Comparison of ENCODE assay signal across 8 cellular contexts in genomic region chr3:67083277-67083676, GRCh38.
DNase-seq lines count a peak whose midpoint lies in the region; ATAC-seq, FAIRE-seq and TF ChIP-seq lines count a peak whose summit lies in the region.

No MANE protein-coding gene starts in this region.

- H3K9ac ChIP-seq in H9 (ENCODE audit: extremely low read depth, insufficient read length, low read length) (no peak overlapping the region), astrocyte (ENCODE audit: low read length) (no peak overlapping the region)

- no peak overlapping the region for H3K23ac ChIP-seq in H9 (ENCODE audit: insufficient read length, low read depth, low read length)

- H4K20me1 ChIP-seq in H9 (ENCODE audit: control insufficient read depth, insufficient read depth, insufficient read length) (no peaks in the 10 kb centered on the region), astrocyte (ENCODE audit: insufficient read depth, low read length) (no peaks in the 10 kb centered on the region), hepatocyte (ENCODE audit: insufficient read depth, poor library complexity, severe bottlenecking) (no peaks in the 10 kb centered on the region)

- H3K27ac Mint-ChIP-seq in CD8-positive, alpha-beta T cell, result peak overlapping the region; percentile 86
- H3K27ac Mint-ChIP-seq in H9 (peak overlapping the region in 2 of 3 experiments; percentile 6 to 67; a peak in 2 of 7 replicates), astrocyte (ENCODE audit: unreplicated experiment) (no peak overlapping the region)
- H3K27ac Mint-ChIP-seq in stimulated activated effector memory CD8-positive, alpha-beta T cell treated with anti-CD3 and anti-CD28 coated beads, Interleukin-12 subunit alpha, Interleukin-12 subunit beta, amount 100 ng/mL, for 72 hours, result peak overlapping the region; percentile 91

- no peak overlapping the region for H2AK5ac ChIP-seq in H9 (ENCODE audit: insufficient read length, low read length)

- peaks cover 22% of the 10 kb centered on the region for H3K4me1 Mint-ChIP-seq in CD8-positive, alpha-beta T cell (ENCODE audit: low read depth)
- H3K4me1 Mint-ChIP-seq in H9 (no peaks in the 10 kb centered on the region), astrocyte (ENCODE audit: low read depth, unreplicated experiment) (no peaks in the 10 kb centered on the region)
- peaks cover 22% of the 10 kb centered on the region for H3K4me1 Mint-ChIP-seq in stimulated activated effector memory CD8-positive, alpha-beta T cell treated with anti-CD3 and anti-CD28 coated beads, Interleukin-12 subunit alpha, Interleukin-12 subunit beta, amount 100 ng/mL, for 72 hours

- no peak overlapping the region for H2BK12ac ChIP-seq in H9 (ENCODE audit: insufficient read length, low read depth, low read length)

- H2BK20ac ChIP-seq in H9 (ENCODE audit: low read depth, low read length, poor library complexity, severe bottlenecking), result no peak overlapping the region

- no peak overlapping the region for H2BK120ac ChIP-seq in H9 (ENCODE audit: low read depth, low read length, poor library complexity, severe bottlenecking)

- no peak overlapping the region for H3K56ac ChIP-seq in H9 (ENCODE audit: insufficient read length, low read depth, low read length)

- no peak overlapping the region for H2BK15ac ChIP-seq in H9 (ENCODE audit: low read depth, low read length)

- POLR2A ChIA-PET in CD8-positive, alpha-beta T cell (lab: Charles Lee), result no interaction called here

- no peaks in the 10 kb centered on the region for H3K36me3 ChIP-seq in CD8-positive, alpha-beta T cell (ENCODE audit: insufficient read depth, low read length)
- no peaks in the 10 kb centered on the region for H3K36me3 ChIP-seq in astrocyte (ENCODE audit: insufficient read depth, low read length)
- H3K36me3 ChIP-seq in hepatocyte (replicated peaks; ENCODE audit: insufficient read depth, low read depth), result no peaks in the 10 kb centered on the region

- H4K5ac ChIP-seq in H9 (ENCODE audit: insufficient read length, low read depth, low read length), result no peak overlapping the region

- H3K27ac ChIP-seq in CD8-positive, alpha-beta T cell (ENCODE audit: low read depth, low read length), result peak overlapping the region; percentile 16
- no peak overlapping the region for H3K27ac ChIP-seq in H9 (ENCODE audit: insufficient read length, low read depth, low read length)
- no peak overlapping the region for H3K27ac ChIP-seq in astrocyte (ENCODE audit: low read depth, low read length)
- no peak overlapping the region for H3K27ac ChIP-seq in hepatocyte

- no peak overlapping the region for H3K14ac ChIP-seq in H9 (ENCODE audit: insufficient read depth, low read length)

- H3K9me3 ChIP-seq in CD8-positive, alpha-beta T cell (ENCODE audit: low read length), result peaks cover 12% of the 10 kb centered on the region
- H3K9me3 ChIP-seq in H9 (ENCODE audit: control insufficient read depth, low read depth, low read length) (no peaks in the 10 kb centered on the region), astrocyte (ENCODE audit: insufficient read depth, low read depth, low read length) (peaks cover 6% of the 10 kb centered on the region), hepatocyte (ENCODE audit: low read depth) (no peaks in the 10 kb centered on the region)

- H3K27me3 Mint-ChIP-seq in CD8-positive, alpha-beta T cell (ENCODE audit: low read depth), result no peaks in the 10 kb centered on the region
- H3K27me3 Mint-ChIP-seq in H9 (ENCODE audit: low read depth) (no peaks in the 10 kb centered on the region; the same call in 1 of the 2 replicates), astrocyte (ENCODE audit: low read depth, unreplicated experiment) (no peaks in the 10 kb centered on the region)

- H3K9me3 Mint-ChIP-seq in CD8-positive, alpha-beta T cell, result peaks cover 42% of the 10 kb centered on the region
- peaks cover 3 to 5% of the 10 kb centered on the region in 2 experiments; a peak in 3 of 5 replicates for H3K9me3 Mint-ChIP-seq in H9
- H3K9me3 Mint-ChIP-seq in astrocyte (ENCODE audit: unreplicated experiment), result peaks cover 14% of the 10 kb centered on the region
- H3K9me3 Mint-ChIP-seq in stimulated activated effector memory CD8-positive, alpha-beta T cell treated with anti-CD3 and anti-CD28 coated beads, Interleukin-12 subunit alpha, Interleukin-12 subunit beta, amount 100 ng/mL, for 72 hours, result peaks cover 26% of the 10 kb centered on the region

- no peaks in the 10 kb centered on the region for H3K79me2 ChIP-seq in H9 (ENCODE audit: insufficient read depth, low read length)
- H3K79me2 ChIP-seq in astrocyte (ENCODE audit: insufficient read depth, low read length), result no peaks in the 10 kb centered on the region
- no peaks in the 10 kb centered on the region for H3K79me2 ChIP-seq in hepatocyte

- H3K36me3 Mint-ChIP-seq in CD8-positive, alpha-beta T cell, result peaks cover 37% of the 10 kb centered on the region
- H3K36me3 Mint-ChIP-seq in H9 (ENCODE audit: insufficient read depth in 1 of 3, low read depth in 3 of 3) (no peaks in the 10 kb centered on the region; a peak in 1 of 7 replicates), astrocyte (ENCODE audit: low read depth, unreplicated experiment) (peaks cover 8% of the 10 kb centered on the region)
- H3K36me3 Mint-ChIP-seq in stimulated activated effector memory CD8-positive, alpha-beta T cell treated with anti-CD3 and anti-CD28 coated beads, Interleukin-12 subunit alpha, Interleukin-12 subunit beta, amount 100 ng/mL, for 72 hours, result no peaks in the 10 kb centered on the region

- intact Hi-C loops in CD8-positive, alpha-beta T cell (cut with DNase I, micrococcal nuclease), result loop anchor here in 1 of 2 experiments (1.0 kb wide), 1 partner anchor 85 kb away; the partner anchor contains the start of gene KBTBD8

- peak overlapping the region; percentile 70 for H3K4me3 Mint-ChIP-seq in CD8-positive, alpha-beta T cell
- H3K4me3 Mint-ChIP-seq in H9, result no peak overlapping the region
- H3K4me3 Mint-ChIP-seq in astrocyte (ENCODE audit: unreplicated experiment), result no peak overlapping the region
- H3K4me3 Mint-ChIP-seq in stimulated activated effector memory CD8-positive, alpha-beta T cell treated with anti-CD3 and anti-CD28 coated beads, Interleukin-12 subunit alpha, Interleukin-12 subunit beta, amount 100 ng/mL, for 72 hours, result peak overlapping the region; percentile 37

- CTCF ChIA-PET in CD8-positive, alpha-beta T cell (lab: Charles Lee), result interaction anchor here (0.5 to 1.0 kb wide), 4 partner anchors 17 to 572 kb away, joined by 3 to 4 read pairs (median 3); no protein-coding TSS in a partner anchor

- H4K8ac ChIP-seq in H9 (replicated peaks; ENCODE audit: insufficient read length, low read depth, low read length), result no peak overlapping the region

- H4K91ac ChIP-seq in H9 (ENCODE audit: insufficient read length, low read depth, low read length), result no peak overlapping the region

- H3K4me2 ChIP-seq in H9 (ENCODE audit: insufficient read depth, insufficient read length, low read length) (no peak overlapping the region), astrocyte (ENCODE audit: low read length) (peak overlapping the region; percentile 7), hepatocyte (no peak overlapping the region)

- DNase-seq in CD8-positive, alpha-beta T cell, result peak in 6 of 7 experiments; percentile 7 to 65 (median 34)
- DNase-seq in H9, result no peak
- DNase-seq in RKO (ENCODE audit: low spot score), result peak; percentile 95
- DNase-seq in astrocyte (ENCODE audit: low read depth), result no peak
- peak; percentile 4 to 52 for DNase-seq in stimulated activated effector memory CD8-positive, alpha-beta T cell treated with anti-CD3 and anti-CD28 coated beads, Interleukin-12 subunit alpha, Interleukin-12 subunit beta, amount 100 ng/mL, for 72 hours (ENCODE audit: low spot score in 2 of 2)
- no peak for DNase-seq in GOT3 (lab: John Stamatoyannopoulos, UW)
- no peak for DNase-seq in NCI-H1417 (lab: John Stamatoyannopoulos, UW)
- no peak for DNase-seq in hepatocyte (ENCODE audit: low spot score)

- no peak overlapping the region for H3K4ac ChIP-seq in H9 (ENCODE audit: low read depth, low read length)

- H3K4me1 ChIP-seq in CD8-positive, alpha-beta T cell (ENCODE audit: insufficient read depth, low read length), result peaks cover 19% of the 10 kb centered on the region
- H3K4me1 ChIP-seq in H9 (ENCODE audit: insufficient read depth, low read length) (no peaks in the 10 kb centered on the region), astrocyte (ENCODE audit: insufficient read depth, low read length) (no peaks in the 10 kb centered on the region), hepatocyte (ENCODE audit: insufficient read depth) (no peaks in the 10 kb centered on the region)

- H3K9me2 ChIP-seq in hepatocyte (replicated peaks; ENCODE audit: insufficient read depth), result no peaks in the 10 kb centered on the region

- H3K4me3 ChIP-seq in CD8-positive, alpha-beta T cell (ENCODE audit: low read depth, low read length), result peak overlapping the region; percentile 29
- H3K4me3 ChIP-seq in astrocyte (ENCODE audit: insufficient read depth, low read depth, low read length) (no peak overlapping the region), hepatocyte (no peak overlapping the region)

- no peaks in the 10 kb centered on the region for H3K79me1 ChIP-seq in H9 (ENCODE audit: insufficient read depth, low read depth, low read length, poor library complexity, severe bottlenecking)

- WGBS in H9 (ENCODE audit: extremely low coverage, insufficient read length, low lambda C conversion rate), result no CpG with 5 or more reads among the region's 1 CpG
- 92% methylated on average over 1 of the region's 1 CpG for WGBS in hepatocyte (ENCODE audit: low lambda C conversion rate, missing lambda C conversion rate)

- no peak for TF ChIP-seq CTCF in CD8-positive, alpha-beta T cell (IDR thresholded peaks at IDR 0.05)
- TF ChIP-seq CTCF in H9 (conservative IDR thresholded peaks at IDR 0.05), result no peak
- TF ChIP-seq CTCF in astrocyte (IDR thresholded peaks at IDR 0.05; ENCODE audit: insufficient read depth, low read depth, low read length), result no peak
- TF ChIP-seq CTCF in hepatocyte (IDR thresholded peaks at IDR 0.05; ENCODE audit: poor library complexity), result no peak

- peak; percentile 95 for ATAC-seq in CD8-positive, alpha-beta T cell
- ATAC-seq in stimulated activated effector memory CD8-positive, alpha-beta T cell treated with anti-CD3 and anti-CD28 coated beads, Interleukin-12 subunit alpha, Interleukin-12 subunit beta, amount 100 ng/mL, for 72 hours, result peak; percentile 100

- no peak overlapping the region for H2AFZ ChIP-seq in H9 (ENCODE audit: low read length)
- peak overlapping the region; percentile 65 for H2AFZ ChIP-seq in astrocyte (ENCODE audit: low read depth, low read length)
- H2AFZ ChIP-seq in hepatocyte, result no peak overlapping the region

- FAIRE-seq in astrocyte (lab: Jason Lieb, UNC), result no peak

- no peak overlapping the region for H2BK5ac ChIP-seq in H9 (ENCODE audit: insufficient read length, low read length)

- H3K18ac ChIP-seq in H9 (ENCODE audit: insufficient read length, low read depth, low read length), result no peak overlapping the region

- H3K23me2 ChIP-seq in H9 (ENCODE audit: insufficient read length, low read depth, low read length, poor library complexity, severe bottlenecking), result no peaks in the 10 kb centered on the region

- no peaks in the 10 kb centered on the region for H3K27me3 ChIP-seq in CD8-positive, alpha-beta T cell (ENCODE audit: insufficient read depth, low read length)
- H3K27me3 ChIP-seq in H9 (ENCODE audit: insufficient read depth, low read length) (no peaks in the 10 kb centered on the region), astrocyte (ENCODE audit: insufficient read depth, low read length) (no peaks in the 10 kb centered on the region), hepatocyte (no peaks in the 10 kb centered on the region)

- H3T11ph ChIP-seq in H9 (ENCODE audit: low read length), result no peak overlapping the region

Comparison
In these comparisons a context has a peak if more than half of its experiments do, and no peak if none do; other contexts are left out.
1. DNase-seq: peak in CD8-positive, alpha-beta T cell (6 of 7), RKO (single experiment) and stimulated activated effector memory CD8-positive, alpha-beta T cell treated with anti-CD3 and anti-CD28 coated beads, Interleukin-12 subunit alpha, Interleukin-12 subunit beta, amount 100 ng/mL, for 72 hours (2 of 2); none in H9 (single experiment), astrocyte (single experiment), GOT3 (single experiment), NCI-H1417 (0 of 3) and hepatocyte (single experiment).
2. H3K4me3 Mint-ChIP-seq: peak in CD8-positive, alpha-beta T cell (single experiment) and stimulated activated effector memory CD8-positive, alpha-beta T cell treated with anti-CD3 and anti-CD28 coated beads, Interleukin-12 subunit alpha, Interleukin-12 subunit beta, amount 100 ng/mL, for 72 hours (single experiment); none in H9 (0 of 2) and astrocyte (single experiment).